In genomic region chr19:18225355-18225701, GRCh38 we compare ENCODE assay signal across 11 cellular contexts. TPM values are rescaled to one million over a fixed set of nuclear protein-coding genes. Genes with fewer than 3 reads are reported as not detected.
DNase-seq lines count a peak whose midpoint lies in the region; ATAC-seq and TF ChIP-seq lines count a peak whose summit lies in the region.
"Had no signal": no experiment of that assay in that cellular context is flagged by ENCODE, and none has a peak within 500 bp of the region (broad histone marks: within the 10 kb centered on the region; RNA-seq: fewer than 3 reads in every experiment).

No MANE protein-coding gene starts in this region.

- H3K9ac ChIP-seq in mammary epithelial cell (ENCODE audit: insufficient read depth, low read length): no peak overlapping the region

- TF ChIP-seq CTCF in natural killer cell (IDR thresholded peaks at IDR 0.05) (no peak), mammary epithelial cell (conservative IDR thresholded peaks at IDR 0.05 in 1 of 2, IDR thresholded peaks at IDR 0.05 in 1 of 2; ENCODE audit: extremely low read depth in 1 of 2, insufficient read depth in 1 of 2, low read depth in 1 of 2, low read length in 2 of 2) (no peak), endothelial cell (IDR thresholded peaks at IDR 0.05; ENCODE audit: unreplicated experiment) (no peak)

- H3K27me3 ChIP-seq in mammary epithelial cell (ENCODE audit: insufficient read depth, low read length): peaks cover 5% of the 10 kb centered on the region
- peaks cover 12 to 28% of the 10 kb centered on the region in 2 donors for H3K27me3 ChIP-seq in naive thymus-derived CD4-positive, alpha-beta T cell (ENCODE audit: control insufficient read depth in 2 of 2, insufficient read depth in 2 of 2, low read length in 2 of 2)

- H3K9me3 ChIP-seq in mammary epithelial cell (replicated peaks; ENCODE audit: insufficient read depth, low read length): no peaks in the 10 kb centered on the region
- no peaks in the 10 kb centered on the region for H3K9me3 ChIP-seq in naive thymus-derived CD4-positive, alpha-beta T cell (ENCODE audit: control insufficient read depth in 2 of 3, low read length in 3 of 3)

- POLR2A ChIA-PET in naive thymus-derived CD4-positive, alpha-beta T cell (lab: Charles Lee): no interaction called here

- no peak for ATAC-seq in natural killer cell treated with Interleukin-12 subunit alpha and Interleukin-12 subunit beta and Interleukin-15 and Interleukin-18, amount 100 ng/mL, for 72 hours
- no peak for ATAC-seq in natural killer cell
- no peak for ATAC-seq in naive thymus-derived CD4-positive, alpha-beta T cell
- ATAC-seq in GM21423 (IDR thresholded peaks at IDR 0.05; ENCODE audit: unreplicated experiment): no peak

- no peaks in the 10 kb centered on the region for H4K20me1 ChIP-seq in mammary epithelial cell (ENCODE audit: insufficient read depth, low read length)

- no peak for DNase-seq in natural killer cell treated with Interleukin-12 subunit alpha and Interleukin-12 subunit beta and Interleukin-15 and Interleukin-18, amount 100 ng/mL, for 72 hours (ENCODE audit: low spot score)
- DNase-seq in natural killer cell (no peak), mammary epithelial cell (no peak), endothelial cell (ENCODE audit: low spot score) (no peak), NOMO-1 treated with DMSO at 0.1 percent for 48 hours (lab: John Stamatoyannopoulos, UW; ENCODE audit: unreplicated experiment) (no peak)
- DNase-seq in naive thymus-derived CD4-positive, alpha-beta T cell: no peak
- DNase-seq in stimulated activated CD4-positive, alpha-beta T cell treated with anti-CD3 and anti-CD28 coated beads, Interleukin-2, amount 100 ng/mL, for 24 hours: no peak
- DNase-seq: cerebellar nuclear complex; stimulated activated CD4-positive, alpha-beta T cell treated with anti-CD3 and anti-CD28 coated beads, Interleukin-1b, Interleukin-23, amount 100 ng/mL, for 48 hours had no signal

- intact Hi-C loops in natural killer cell (cut with micrococcal nuclease) (no loop called here), mammary epithelial cell (cut with micrococcal nuclease) (no loop called here)
- intact Hi-C loops in naive thymus-derived CD4-positive, alpha-beta T cell (cut with micrococcal nuclease): no loop called here

- H3K27ac ChIP-seq in mammary epithelial cell (ENCODE audit: insufficient read depth, low read depth, low read length): no peak overlapping the region
- no peak overlapping the region for H3K27ac ChIP-seq in naive thymus-derived CD4-positive, alpha-beta T cell (ENCODE audit: low read depth, low read length)

- peaks cover 15 to 29% of the 10 kb centered on the region in 2 donors for H3K4me1 Mint-ChIP-seq in natural killer cell treated with Interleukin-12 subunit alpha and Interleukin-12 subunit beta and Interleukin-15 and Interleukin-18, amount 100 ng/mL, for 72 hours (ENCODE audit: low read depth in 2 of 2)
- peaks cover 9 to 17% of the 10 kb centered on the region in 2 donors for H3K4me1 Mint-ChIP-seq in natural killer cell
- H3K4me1 Mint-ChIP-seq in naive thymus-derived CD4-positive, alpha-beta T cell: peaks cover 11 to 25% (median 20%) of the 10 kb centered on the region in 7 donors
- H3K4me1 Mint-ChIP-seq in endothelial cell (ENCODE audit: unreplicated experiment): peaks cover 7% of the 10 kb centered on the region

- WGBS in mammary epithelial cell (ENCODE audit: low coverage, missing lambda C conversion rate): 31% methylated on average over 12 of the region's 16 CpGs

- peak overlapping the region in 1 of 2 donors; percentile 63 for H3K27ac Mint-ChIP-seq in natural killer cell treated with Interleukin-12 subunit alpha and Interleukin-12 subunit beta and Interleukin-15 and Interleukin-18, amount 100 ng/mL, for 72 hours
- H3K27ac Mint-ChIP-seq in natural killer cell (no peak overlapping the region), endothelial cell (ENCODE audit: unreplicated experiment) (no peak overlapping the region)
- no peak overlapping the region for H3K27ac Mint-ChIP-seq in naive thymus-derived CD4-positive, alpha-beta T cell

- H3K4me3 Mint-ChIP-seq in natural killer cell treated with Interleukin-12 subunit alpha and Interleukin-12 subunit beta and Interleukin-15 and Interleukin-18, amount 100 ng/mL, for 72 hours: peak overlapping the region; percentile 88
- H3K4me3 Mint-ChIP-seq in natural killer cell (no peak overlapping the region), endothelial cell (ENCODE audit: unreplicated experiment) (no peak overlapping the region)
- peak overlapping the region in 9 of 10 donors; percentile 5 to 89 (median 85) for H3K4me3 Mint-ChIP-seq in naive thymus-derived CD4-positive, alpha-beta T cell

- no peaks in the 10 kb centered on the region for H3K36me3 Mint-ChIP-seq in natural killer cell treated with Interleukin-12 subunit alpha and Interleukin-12 subunit beta and Interleukin-15 and Interleukin-18, amount 100 ng/mL, for 72 hours
- H3K36me3 Mint-ChIP-seq in natural killer cell (no peaks in the 10 kb centered on the region), endothelial cell (ENCODE audit: low read depth, unreplicated experiment) (no peaks in the 10 kb centered on the region)
- H3K36me3 Mint-ChIP-seq in naive thymus-derived CD4-positive, alpha-beta T cell: peaks cover 0 to 4% (median 0%) of the 10 kb centered on the region in 5 donors

- no peaks in the 10 kb centered on the region for H3K36me3 ChIP-seq in mammary epithelial cell (ENCODE audit: insufficient read depth, low read length)
- no peaks in the 10 kb centered on the region for H3K36me3 ChIP-seq in naive thymus-derived CD4-positive, alpha-beta T cell (ENCODE audit: control insufficient read depth in 2 of 3, insufficient read depth in 3 of 3, low read length in 3 of 3)

- H3K4me2 ChIP-seq in mammary epithelial cell (ENCODE audit: insufficient read depth, low read depth, low read length): peak overlapping the region; percentile 77

- CTCF ChIA-PET in mammary epithelial cell (lab: Charles Lee; ENCODE audit: low non-redundant PET): no interaction called here
- CTCF ChIA-PET in naive thymus-derived CD4-positive, alpha-beta T cell (lab: Charles Lee): interaction anchor here (1.1 kb wide), 1 partner anchor 187 kb away, joined by 3 read pairs; no protein-coding TSS in a partner anchor

- H3K79me2 ChIP-seq in mammary epithelial cell (ENCODE audit: insufficient read depth, low read length): no peaks in the 10 kb centered on the region

- H3K27me3 Mint-ChIP-seq in natural killer cell treated with Interleukin-12 subunit alpha and Interleukin-12 subunit beta and Interleukin-15 and Interleukin-18, amount 100 ng/mL, for 72 hours: peaks cover 19 to 38% of the 10 kb centered on the region in 2 donors
- H3K27me3 Mint-ChIP-seq in natural killer cell (ENCODE audit: low read depth in 2 of 2) (peaks cover 41 to 65% of the 10 kb centered on the region in 2 donors), endothelial cell (ENCODE audit: unreplicated experiment) (peaks cover 16% of the 10 kb centered on the region)
- peaks cover 45 to 64% (median 60%) of the 10 kb centered on the region in 5 donors for H3K27me3 Mint-ChIP-seq in naive thymus-derived CD4-positive, alpha-beta T cell

- BruUV-seq in mammary epithelial cell (replicated peaks; lab: Mats Ljungman, UMichigan): no TSS peak

- H3K4me3 ChIP-seq in mammary epithelial cell (replicated peaks in 1 of 3; ENCODE audit: insufficient read depth in 1 of 3, low read depth in 2 of 3, low read length in 3 of 3): no peak overlapping the region
- H3K4me3 ChIP-seq in naive thymus-derived CD4-positive, alpha-beta T cell (ENCODE audit: low read length): peak overlapping the region; percentile 46

- dilution Hi-C loops in mammary epithelial cell (cut with HindIII; ENCODE audit: low sequenced_read_pairs): no loop called here

- no peaks in the 10 kb centered on the region for H3K9me3 Mint-ChIP-seq in natural killer cell treated with Interleukin-12 subunit alpha and Interleukin-12 subunit beta and Interleukin-15 and Interleukin-18, amount 100 ng/mL, for 72 hours
- H3K9me3 Mint-ChIP-seq in natural killer cell (no peaks in the 10 kb centered on the region), endothelial cell (ENCODE audit: unreplicated experiment) (no peaks in the 10 kb centered on the region)
- H3K9me3 Mint-ChIP-seq in naive thymus-derived CD4-positive, alpha-beta T cell: peaks cover 0 to 2% (median 0%) of the 10 kb centered on the region in 11 donors

- in situ Hi-C loops in mammary epithelial cell (cut with MboI; ENCODE audit: low sequenced_read_pairs in 2 of 2): no loop called here

- peak overlapping the region; percentile 83 for H2AFZ ChIP-seq in mammary epithelial cell (ENCODE audit: low read depth, low read length)

- H3K4me1 ChIP-seq in mammary epithelial cell (ENCODE audit: insufficient read depth, low read length): peaks cover 8% of the 10 kb centered on the region
- H3K4me1 ChIP-seq in naive thymus-derived CD4-positive, alpha-beta T cell (ENCODE audit: control insufficient read depth in 2 of 2, insufficient read depth in 2 of 2, low read length in 2 of 2): peaks cover 6 to 16% of the 10 kb centered on the region in 2 donors

RNA-seq across cellular contexts. Expression of gene PDE4C, which starts 0.9 kb away (rescaled TPM):
- 1 to 10 TPM in 1 of 2 donors, under 1 TPM in 1; 0.22 to 1.4 TPM for total RNA-seq in natural killer cell treated with Interleukin-12 subunit alpha and Interleukin-12 subunit beta and Interleukin-15 and Interleukin-18, amount 100 ng/mL, for 72 hours
- total RNA-seq in natural killer cell (not detected), mammary epithelial cell (not detected), endothelial cell (ENCODE audit: unreplicated experiment) (0.85 TPM)
- not detected for polyA plus RNA-seq in mammary epithelial cell
- polyA minus RNA-seq in mammary epithelial cell: not detected
- total RNA-seq in naive thymus-derived CD4-positive, alpha-beta T cell: not detected
- polyA plus RNA-seq in naive thymus-derived CD4-positive, alpha-beta T cell: not detected
- total RNA-seq: activated CD8-positive, alpha-beta memory T cell treated with anti-CD3 and anti-CD28 coated beads for 36 hours had no signal

RNA-seq across cellular contexts. Expression of gene RAB3A, which starts 21.5 kb away (rescaled TPM):
- total RNA-seq in natural killer cell treated with Interleukin-12 subunit alpha and Interleukin-12 subunit beta and Interleukin-15 and Interleukin-18, amount 100 ng/mL, for 72 hours: 1 to 10 TPM; 3.9 to 5.1 TPM
- total RNA-seq in natural killer cell (1 to 10 TPM; 5.2 to 7.8 (median 7.6) TPM), mammary epithelial cell (1 to 10 TPM in 1 of 2 donors, under 1 TPM in 1; 0.33 to 1.8 TPM), endothelial cell (ENCODE audit: unreplicated experiment) (3.1 TPM)
- polyA plus RNA-seq in mammary epithelial cell: 1.9 TPM
- not detected for polyA minus RNA-seq in mammary epithelial cell
- 10 to 100 TPM in 2 of 5 experiments, 1 to 10 TPM in 3; 5.7 to 16.7 (median 8.8) TPM for total RNA-seq in naive thymus-derived CD4-positive, alpha-beta T cell
- polyA plus RNA-seq in naive thymus-derived CD4-positive, alpha-beta T cell: 1 to 10 TPM; 1.9 to 3.3 TPM

RNA-seq across cellular contexts. Expression of gene MPV17L2, which starts 32.3 kb away (rescaled TPM):
- total RNA-seq in natural killer cell treated with Interleukin-12 subunit alpha and Interleukin-12 subunit beta and Interleukin-15 and Interleukin-18, amount 100 ng/mL, for 72 hours: 10 to 100 TPM; 17.4 to 34.2 TPM
- 1 to 10 TPM; 4.1 to 5.6 (median 4.5) TPM for total RNA-seq in natural killer cell
- 10 to 100 TPM; 16.8 to 22.5 TPM for total RNA-seq in mammary epithelial cell
- polyA plus RNA-seq in mammary epithelial cell: 38.2 TPM
- polyA minus RNA-seq in mammary epithelial cell: 43.2 TPM
- 1 to 10 TPM; 4.8 to 9.4 (median 6.7) TPM for total RNA-seq in naive thymus-derived CD4-positive, alpha-beta T cell
- 10 to 100 TPM in 1 of 2 donors, 1 to 10 TPM in 1; 7.0 to 15.5 TPM for polyA plus RNA-seq in naive thymus-derived CD4-positive, alpha-beta T cell
- 17.7 TPM for total RNA-seq in endothelial cell (ENCODE audit: unreplicated experiment)

RNA-seq across cellular contexts. Expression of gene IQCN, which starts 48.9 kb away (rescaled TPM):
- total RNA-seq in natural killer cell treated with Interleukin-12 subunit alpha and Interleukin-12 subunit beta and Interleukin-15 and Interleukin-18, amount 100 ng/mL, for 72 hours: 1 to 10 TPM; 1.5 to 4.0 TPM
- total RNA-seq in natural killer cell: 10 to 100 TPM; 13.7 to 19.4 (median 15.6) TPM
- under 1 TPM; 0.19 to 0.50 TPM for total RNA-seq in mammary epithelial cell
- 0.03 TPM for polyA plus RNA-seq in mammary epithelial cell
- not detected for polyA minus RNA-seq in mammary epithelial cell
- 10 to 100 TPM in 2 of 5 experiments, 1 to 10 TPM in 3; 4.7 to 28.3 (median 9.1) TPM for total RNA-seq in naive thymus-derived CD4-positive, alpha-beta T cell
- under 1 TPM; 0.19 to 0.24 TPM for polyA plus RNA-seq in naive thymus-derived CD4-positive, alpha-beta T cell
- 1.2 TPM for total RNA-seq in endothelial cell (ENCODE audit: unreplicated experiment)

RNA-seq across cellular contexts. Expression of gene IFI30, which starts 51.7 kb away (rescaled TPM):
- total RNA-seq in natural killer cell treated with Interleukin-12 subunit alpha and Interleukin-12 subunit beta and Interleukin-15 and Interleukin-18, amount 100 ng/mL, for 72 hours: 100 to 1,000 TPM in 1 of 2 donors, 10 to 100 TPM in 1; 76.2 to 139 TPM
- total RNA-seq in natural killer cell: 100 to 1,000 TPM in 1 of 3 donors, 10 to 100 TPM in 2; 38.2 to 109 (median 89.5) TPM
- total RNA-seq in mammary epithelial cell: 10 to 100 TPM; 36.2 to 64.3 TPM
- polyA plus RNA-seq in mammary epithelial cell: 61.3 TPM
- 45.0 TPM for polyA minus RNA-seq in mammary epithelial cell
- total RNA-seq in naive thymus-derived CD4-positive, alpha-beta T cell: 100 to 1,000 TPM in 2 of 5 experiments, 10 to 100 TPM in 3; 51.3 to 514 (median 59.5) TPM
- 1 to 10 TPM; 6.7 to 7.6 TPM for polyA plus RNA-seq in naive thymus-derived CD4-positive, alpha-beta T cell
- total RNA-seq in endothelial cell (ENCODE audit: unreplicated experiment): not detected

Comparison
In these comparisons a context has a peak if more than half of its experiments do, and no peak if none do; other contexts are left out.
1. H3K4me3 Mint-ChIP-seq: peak in natural killer cell treated with Interleukin-12 subunit alpha and Interleukin-12 subunit beta and Interleukin-15 and Interleukin-18, amount 100 ng/mL, for 72 hours (single experiment) and naive thymus-derived CD4-positive, alpha-beta T cell (9 of 10); none in natural killer cell (single experiment) and endothelial cell (single experiment).